24 cellular contexts compared by ENCODE assay signal in the genomic region with DNA sequence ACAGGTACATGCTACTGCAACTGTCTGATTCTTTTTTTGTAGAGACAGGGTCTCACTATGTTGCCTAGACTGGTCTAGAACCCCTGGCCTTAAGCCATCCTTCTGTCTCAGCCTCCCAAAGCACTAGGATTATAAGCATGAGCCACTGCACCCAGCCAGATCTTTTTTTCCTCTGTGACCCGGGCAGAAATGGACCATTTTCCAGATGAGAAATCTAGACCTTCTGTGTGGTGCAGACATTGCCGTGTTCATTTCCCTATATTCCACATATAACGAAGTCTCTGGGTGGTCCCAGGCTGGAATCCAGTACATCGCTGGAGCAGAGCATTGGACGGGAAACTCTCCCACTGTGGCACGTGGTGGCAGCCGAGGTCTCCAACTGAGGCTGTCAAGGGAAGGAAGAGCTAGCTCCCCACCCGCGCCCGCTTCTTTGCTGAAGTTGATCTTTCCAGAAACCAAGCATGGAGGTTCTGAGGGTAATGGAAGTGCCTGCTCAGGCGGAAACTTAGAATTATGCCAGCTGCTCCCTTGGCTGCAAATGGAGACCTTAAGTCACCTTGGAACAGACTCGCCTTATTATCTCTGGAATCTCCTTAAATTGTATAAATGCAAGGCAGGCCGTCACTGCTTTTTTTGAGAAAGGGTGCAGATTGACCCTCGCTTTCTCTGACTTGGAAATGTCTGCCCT.
"Had no signal": no experiment of that assay in that cellular context is flagged by ENCODE, and none has a peak within 500 bp of the region (broad histone marks: within the 10 kb centered on the region; RNA-seq: fewer than 3 reads in every experiment).

No MANE protein-coding gene starts in this region.

- H3K9me3 Mint-ChIP-seq: stimulated activated effector memory CD8-positive, alpha-beta T cell treated with anti-CD3 and anti-CD28 coated beads, Interleukin-12 subunit alpha, Interleukin-12 subunit beta, amount 100 ng/mL, for 72 hours had no signal

- DNase-seq: activated CD4-positive, alpha-beta T cell treated with anti-CD3 and anti-CD28 coated beads, Interleukin-2, amount 10 ng/mL, durations not matched to agents 7 days and 5 days; activated CD8-positive, alpha-beta T cell treated with anti-CD3 and anti-CD28 coated beads, Interleukin-2, amount 10 ng/mL, durations not matched to agents 7 days and 5 days; activated naive CD4-positive, alpha-beta T cell treated with Interleukin-2 at 50 U/mL for 16 hours; activated naive CD8-positive, alpha-beta T cell treated with anti-CD3 and anti-CD28 coated beads, Interleukin-2, amount 10 ng/mL, durations not matched to agents 7 days and 5 days; activated T-cell treated with anti-CD3 and anti-CD28 coated beads, Interleukin-2, amount 50 U/mL, for 24 hours; body of pancreas; foreskin melanocyte; glutamatergic neuron; hippocampal formation; kidney; mammary epithelial cell; psoas muscle; stimulated activated CD4-positive, alpha-beta T cell treated with anti-CD3 and anti-CD28 coated beads, Interleukin-4, amount 100 ng/mL, for 24 hours; T-helper 9 cell had no signal

- H3K4me2 ChIP-seq: smooth muscle cell had no signal

- H3K9me3 ChIP-seq: body of pancreas, thoracic aorta, upper lobe of left lung had no signal

- H3K27ac ChIP-seq: body of pancreas, dorsolateral prefrontal cortex, epithelial cell of prostate, left lung, psoas muscle had no signal

- H3K36me3 Mint-ChIP-seq: activated naive CD8-positive, alpha-beta T cell treated with anti-CD3 and anti-CD28 coated beads, Interleukin-2, amount 10 ng/mL, durations not matched to agents 7 days and 5 days; stimulated activated effector memory CD8-positive, alpha-beta T cell treated with anti-CD3 and anti-CD28 coated beads, Interleukin-12 subunit alpha, Interleukin-12 subunit beta, amount 100 ng/mL, for 72 hours had no signal

- H3K27ac Mint-ChIP-seq: activated CD4-positive, alpha-beta T cell treated with anti-CD3 and anti-CD28 coated beads, Interleukin-2, amount 10 ng/mL, durations not matched to agents 7 days and 5 days; activated CD8-positive, alpha-beta T cell treated with anti-CD3 and anti-CD28 coated beads, Interleukin-2, amount 10 ng/mL, durations not matched to agents 7 days and 5 days; activated naive CD8-positive, alpha-beta T cell treated with anti-CD3 and anti-CD28 coated beads, Interleukin-2, amount 10 ng/mL, durations not matched to agents 7 days and 5 days; activated T-cell treated with anti-CD3 and anti-CD28 coated beads, Interleukin-2, amount 50 U/mL, for 24 hours; activated T-helper 2 cell treated with anti-CD3 and anti-CD28 coated beads, Interferon-gamma antibody, Interleukin-2, Interleukin-4, amounts not matched to agents 10 μg/mL and 5 μg/mL and 100 μg/mL, durations not matched to agents 14 hours and 24 hours and 36 hours; stimulated activated effector memory CD8-positive, alpha-beta T cell treated with anti-CD3 and anti-CD28 coated beads, Interleukin-12 subunit alpha, Interleukin-12 subunit beta, amount 100 ng/mL, for 72 hours had no signal

- H3K4me3 ChIP-seq: body of pancreas, left lung, psoas muscle, smooth muscle cell had no signal

- H3K36me3 ChIP-seq: left lung, thoracic aorta, upper lobe of left lung had no signal

- H3K4me3 Mint-ChIP-seq: activated CD4-positive, alpha-beta T cell treated with anti-CD3 and anti-CD28 coated beads, Interleukin-2, amount 10 ng/mL, durations not matched to agents 7 days and 5 days; activated CD8-positive, alpha-beta T cell treated with anti-CD3 and anti-CD28 coated beads, Interleukin-2, amount 10 ng/mL, durations not matched to agents 7 days and 5 days; activated naive CD8-positive, alpha-beta T cell treated with anti-CD3 and anti-CD28 coated beads, Interleukin-2, amount 10 ng/mL, durations not matched to agents 7 days and 5 days; activated T-cell treated with anti-CD3 and anti-CD28 coated beads, Interleukin-2, amount 50 U/mL, for 24 hours; neural crest cell had no signal

- H3K4me1 ChIP-seq: body of pancreas, psoas muscle had no signal

- ATAC-seq: activated CD4-positive, CD25-positive, alpha-beta regulatory T cell treated with anti-CD3 and anti-CD28 coated beads, Interleukin-2, amount 50 U/mL, for 24 hours; activated CD8-positive, alpha-beta T cell treated with anti-CD3 and anti-CD28 coated beads, Interleukin-2, amount 10 ng/mL, durations not matched to agents 7 days and 5 days; body of pancreas had no signal

- H3K27me3 ChIP-seq: body of pancreas, upper lobe of left lung had no signal
